ENCODE assay signal across 21 cellular contexts in the genomic region with DNA sequence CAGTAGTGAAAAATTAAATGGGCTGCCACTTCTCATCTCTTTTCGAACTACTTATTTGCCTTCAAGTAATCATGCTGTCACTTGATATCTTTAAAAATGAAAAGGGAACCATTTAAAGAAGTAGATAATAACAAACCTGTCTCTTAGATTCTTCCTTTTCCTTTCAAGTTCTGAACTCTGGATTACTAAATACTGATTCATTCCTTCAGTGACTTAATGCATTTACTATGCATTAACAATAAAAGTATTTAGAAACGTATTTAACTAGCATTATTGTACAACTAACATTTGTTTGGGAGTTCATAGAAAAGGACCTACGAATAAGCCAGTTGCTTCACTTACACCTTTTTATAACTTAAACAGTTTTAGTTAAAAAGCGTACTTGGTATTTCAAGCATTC.
A peak's percentile ranks its signal among the peaks of the same experiment; 100 is the strongest.
DNase-seq lines count a peak whose midpoint lies in the region; ATAC-seq, FAIRE-seq and TF ChIP-seq lines count a peak whose summit lies in the region.
"Had no signal": no experiment of that assay in that cellular context is flagged by ENCODE, and none has a peak within 500 bp of the region (broad histone marks: within the 10 kb centered on the region; RNA-seq: fewer than 3 reads in every experiment).

No MANE protein-coding gene starts in this region.

- DNase-seq in ELR (ENCODE audit: low read depth) (peak; percentile 55), HCEC 1CT (peak; percentile 18), RWPE2 (ENCODE audit: low spot score) (no peak), iris pigment epithelial cell (ENCODE audit: low read depth) (peak; percentile 32), small intestine (no peak), foreskin melanocyte (no peak), A673 (ENCODE audit: low spot score) (no peak)
- DNase-seq: BE2C, Calu3, MM.1S, NCI-H1694 treated with DMSO at 0.1 percent for 48 hours, NCI-H2081, NCI-H2227 treated with DMSO at 0.1 percent for 48 hours, NCI-H526 treated with DMSO at 0.1 percent for 48 hours, Peyer's patch, SIG-M5 had no signal

- FAIRE-seq in small intestine (lab: Jason Lieb, UNC), result no peak
- FAIRE-seq: GM12892, HTR-8/SVneo had no signal

- no peak overlapping the region for H3K4me3 ChIP-seq in RWPE2 (ENCODE audit: severe bottlenecking)
- H3K4me3 ChIP-seq in small intestine (ENCODE audit: low read depth in 1 of 2, low read length in 2 of 2), result no peak overlapping the region
- no peak overlapping the region for H3K4me3 ChIP-seq in A673 (ENCODE audit: low read depth, low read length, poor library complexity, severe bottlenecking)
- H3K4me3 ChIP-seq: Peyer's patch, SK-N-MC had no signal

- POLR2A ChIA-PET in A673 (lab: Charles Lee; ENCODE audit: low non-redundant PET), result no interaction called here

- CTCF ChIA-PET in A673 (lab: Charles Lee), result no interaction called here

- intact Hi-C loops in A673 (cut with micrococcal nuclease; ENCODE audit: unreplicated experiment), result no loop called here

- TF ChIP-seq CTCF in RWPE2 (IDR thresholded peaks at IDR 0.05; ENCODE audit: poor library complexity, severe bottlenecking) (no peak), A673 (conservative IDR thresholded peaks at IDR 0.05; ENCODE audit: low read depth, low read length) (no peak)

- 92 to 95% (median 94%) methylated on average over 4 of the region's 4 CpGs for WGBS in small intestine, 3 donors

- H3K4me1 ChIP-seq in RWPE2 (ENCODE audit: insufficient read depth, poor library complexity, severe bottlenecking) (no peaks in the 10 kb centered on the region), small intestine (ENCODE audit: control insufficient read depth in 2 of 2, insufficient read depth in 1 of 2, low read depth in 1 of 2, low read length in 1 of 2) (no peaks in the 10 kb centered on the region), A673 (ENCODE audit: insufficient read depth, low read length, poor library complexity, severe bottlenecking) (no peaks in the 10 kb centered on the region)
- H3K4me1 ChIP-seq: BE2C, Peyer's patch had no signal

- no peaks in the 10 kb centered on the region for H3K9me3 ChIP-seq in RWPE2 (ENCODE audit: severe bottlenecking)
- H3K9me3 ChIP-seq in small intestine (ENCODE audit: control insufficient read depth, low read depth), result no peaks in the 10 kb centered on the region
- H3K9me3 ChIP-seq in A673 (ENCODE audit: low read depth, low read length, poor library complexity, severe bottlenecking), result no peaks in the 10 kb centered on the region
- H3K9me3 ChIP-seq: BE2C, Peyer's patch had no signal

- H3K36me3 ChIP-seq in RWPE2 (ENCODE audit: low read depth) (peaks cover 63% of the 10 kb centered on the region), small intestine (ENCODE audit: control insufficient read depth in 2 of 2, insufficient read depth in 2 of 2, low read length in 2 of 2) (peaks cover 0 to under 1% of the 10 kb centered on the region in 2 donors), A673 (ENCODE audit: insufficient read depth, low read length, poor library complexity, severe bottlenecking) (peaks cover 50% of the 10 kb centered on the region)

- BruUV-seq in A673 (replicated peaks; lab: Mats Ljungman, UMichigan), result no TSS peak

- H3K27ac ChIP-seq in RWPE2 (ENCODE audit: poor library complexity, severe bottlenecking) (peak overlapping the region; percentile 14), small intestine (ENCODE audit: low read depth in 1 of 2, low read length in 1 of 2) (no peak overlapping the region), A673 (ENCODE audit: low read depth, low read length, poor library complexity, severe bottlenecking) (no peak overlapping the region)
- H3K27ac ChIP-seq: KMS-11, Peyer's patch had no signal

- H3K27me3 ChIP-seq in RWPE2 (ENCODE audit: insufficient read depth, poor library complexity, severe bottlenecking) (no peaks in the 10 kb centered on the region), small intestine (ENCODE audit: control insufficient read depth in 2 of 2, insufficient read depth in 2 of 2, low read length in 2 of 2) (no peaks in the 10 kb centered on the region), A673 (replicated peaks; ENCODE audit: insufficient read depth, low read depth, low read length, poor library complexity) (no peaks in the 10 kb centered on the region)
- H3K27me3 ChIP-seq: BE2C, Peyer's patch had no signal

- ATAC-seq in RWPE2 (ENCODE audit: low read depth) (no peak), HG02938 (IDR thresholded peaks at IDR 0.05; ENCODE audit: unreplicated experiment) (no peak)

Comparison
In these comparisons a context has a peak if more than half of its experiments do, and no peak if none do; other contexts are left out.
1. DNase-seq: peak in ELR (single experiment), HCEC 1CT (single experiment) and iris pigment epithelial cell (single experiment); none in RWPE2 (single experiment), small intestine (single experiment), foreskin melanocyte (single experiment) and A673 (single experiment).